9 cellular contexts compared by ENCODE assay signal in the genomic region with DNA sequence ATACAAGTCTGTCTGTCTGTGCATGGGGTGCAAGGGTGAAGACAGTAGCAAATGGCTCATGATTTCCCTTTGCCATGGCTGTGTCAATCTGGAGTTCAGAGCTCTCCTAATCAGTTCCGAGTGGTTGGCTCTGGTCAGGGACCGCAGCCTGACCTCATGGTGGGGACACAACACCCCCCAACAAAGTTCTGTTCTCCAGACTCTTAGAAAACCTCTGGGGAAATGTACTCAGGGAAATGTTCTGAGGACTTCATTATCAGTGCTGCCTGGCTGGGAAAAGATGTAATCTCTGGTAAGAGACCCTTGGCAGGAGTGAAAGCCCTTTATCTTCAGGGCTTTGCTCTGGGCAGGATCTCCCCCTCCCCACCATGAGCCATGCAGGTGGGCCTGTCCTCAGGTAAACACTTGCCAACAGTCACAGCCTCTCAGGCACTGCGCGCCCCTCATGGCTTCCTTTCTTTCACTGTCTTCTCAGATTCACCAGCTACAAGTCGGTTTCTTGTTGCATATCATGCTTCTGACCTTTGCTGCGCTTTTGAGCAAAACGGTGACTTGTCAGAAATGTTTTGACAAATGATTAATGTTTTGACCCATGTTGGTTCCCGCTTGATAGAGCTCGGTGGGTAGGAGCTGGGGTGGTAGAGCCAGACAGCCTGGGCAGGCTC.
DNase-seq lines count a peak whose midpoint lies in the region; ATAC-seq and TF ChIP-seq lines count a peak whose summit lies in the region.
"Had no signal": no experiment of that assay in that cellular context is flagged by ENCODE, and none has a peak within 500 bp of the region (broad histone marks: within the 10 kb centered on the region; RNA-seq: fewer than 3 reads in every experiment).

No MANE protein-coding gene starts in this region.

- H3K4me3 ChIP-seq in BLaER1 treated with 17β-estradiol and CSF1 and Interleukin-3, amounts not matched to agents 10 nM and 100 nM: peak overlapping the region in 3 of 10 experiments; percentile 0 to 28 (median 14); a peak in 3 of 20 replicates

- H3K4me1 Mint-ChIP-seq in T-helper 17 cell: peaks cover 53% of the 10 kb centered on the region
- H3K4me1 Mint-ChIP-seq in glutamatergic neuron (ENCODE audit: low read depth, unreplicated experiment): peaks cover 10% of the 10 kb centered on the region

- DNase-seq in T-helper 17 cell: no peak
- no peak for DNase-seq in glutamatergic neuron
- no peak for DNase-seq in NCI-H526 treated with DMSO at 0.1 percent for 48 hours (lab: John Stamatoyannopoulos, UW)
- DNase-seq in EL: no peak
- DNase-seq in Kasumi-1 (lab: John Stamatoyannopoulos, UW): no peak
- no peak for DNase-seq in head of caudate nucleus

- H4K20me1 ChIP-seq in BLaER1 treated with 17β-estradiol and CSF1 and Interleukin-3, amounts not matched to agents 10 nM and 100 nM: peaks cover 0 to 99% (median 74%) of the 10 kb centered on the region in 11 experiments; a peak in 16 of 22 replicates

- peaks cover 18% of the 10 kb centered on the region for H3K36me3 Mint-ChIP-seq in T-helper 17 cell (ENCODE audit: low read depth)
- no peaks in the 10 kb centered on the region for H3K36me3 Mint-ChIP-seq in glutamatergic neuron (ENCODE audit: unreplicated experiment)

- intact Hi-C loops in head of caudate nucleus (cut with DNase I): no loop called here

- H3K4me3 Mint-ChIP-seq in T-helper 17 cell (peak overlapping the region; percentile 99), glutamatergic neuron (ENCODE audit: unreplicated experiment) (no peak overlapping the region)

- peak overlapping the region; percentile 6 to 63 (median 30); a peak in 16 of 22 replicates for H3K9ac ChIP-seq in BLaER1 treated with 17β-estradiol and CSF1 and Interleukin-3, amounts not matched to agents 10 nM and 100 nM

- TF ChIP-seq CTCF in glutamatergic neuron (IDR thresholded peaks at IDR 0.05; ENCODE audit: partially characterized antibody, unreplicated experiment): no peak

- H3K27ac Mint-ChIP-seq in T-helper 17 cell (peak overlapping the region; percentile 99), glutamatergic neuron (ENCODE audit: unreplicated experiment) (peak overlapping the region; percentile 36)

- H3K4me1 ChIP-seq in BLaER1 treated with 17β-estradiol and CSF1 and Interleukin-3, amounts not matched to agents 10 nM and 100 nM: peaks cover 70 to 94% (median 84%) of the 10 kb centered on the region in 10 experiments

- H3K36me3 ChIP-seq in BLaER1 treated with 17β-estradiol and CSF1 and Interleukin-3, amounts not matched to agents 10 nM and 100 nM: peaks cover 0 to 17% (median 13%) of the 10 kb centered on the region in 11 experiments; a peak in 17 of 22 replicates

- peak overlapping the region; percentile 63 to 87 (median 77) for H3K4me2 ChIP-seq in BLaER1 treated with 17β-estradiol and CSF1 and Interleukin-3, amounts not matched to agents 10 nM and 100 nM

- H3K27me3 Mint-ChIP-seq in T-helper 17 cell (no peaks in the 10 kb centered on the region), glutamatergic neuron (ENCODE audit: unreplicated experiment) (peaks cover 8% of the 10 kb centered on the region)

- H3K27me3 ChIP-seq in BLaER1 treated with 17β-estradiol and CSF1 and Interleukin-3, amounts not matched to agents 10 nM and 100 nM: no peaks in the 10 kb centered on the region
- H3K27me3 ChIP-seq: neutrophil had no signal

- ATAC-seq in GM21619 (IDR thresholded peaks at IDR 0.05; ENCODE audit: unreplicated experiment): peak; percentile 21
- peak; percentile 18 for ATAC-seq in T-helper 17 cell

- H3K9me3 Mint-ChIP-seq in glutamatergic neuron (ENCODE audit: unreplicated experiment): peaks cover 10% of the 10 kb centered on the region

- H3K9me3 ChIP-seq in BLaER1 treated with 17β-estradiol and CSF1 and Interleukin-3, amounts not matched to agents 10 nM and 100 nM (replicated peaks in 1 of 11): peaks cover 0 to 10% (median 6%) of the 10 kb centered on the region in 11 experiments; a peak in 15 of 22 replicates
- H3K9me3 ChIP-seq in T-helper 17 cell (ENCODE audit: control insufficient read depth, low read length, poor library complexity, severe bottlenecking): no peaks in the 10 kb centered on the region
- H3K9me3 ChIP-seq: neutrophil had no signal

- H3K27ac ChIP-seq in BLaER1 treated with 17β-estradiol and CSF1 and Interleukin-3, amounts not matched to agents 10 nM and 100 nM: peak overlapping the region in 10 of 11 experiments; percentile 18 to 58 (median 44); a peak in 18 of 22 replicates
- H3K27ac ChIP-seq: neutrophil had no signal
